27 cellular contexts compared by ENCODE assay signal in genomic region chr20:51647674-51648570, GRCh38.
"Had no signal": no experiment of that assay in that cellular context is flagged by ENCODE, and none has a peak within 500 bp of the region (broad histone marks: within the 10 kb centered on the region; RNA-seq: fewer than 3 reads in every experiment).

No MANE protein-coding gene starts in this region.

- H3K27ac Mint-ChIP-seq: immature natural killer cell; stimulated activated naive B cell treated with anti-CD40 and anti-IgM and Interleukin-4, amounts not matched to agents 10 μg/mL and 1 μg/mL and 100 μg/mL, for 72 hours had no signal

- H3K4me3 ChIP-seq: dorsolateral prefrontal cortex, esophagus muscularis mucosa, gastroesophageal sphincter, lung, ovary, psoas muscle, spleen, testis, tibial nerve, upper lobe of right lung, vagina had no signal

- H3K36me3 ChIP-seq: ovary, spleen, upper lobe of right lung, vagina had no signal

- H3K27ac ChIP-seq: epithelial cell of prostate, esophagus muscularis mucosa, gastroesophageal sphincter, ovary, psoas muscle, spleen, testis, tibial nerve, upper lobe of right lung, vagina had no signal

- H3K27me3 ChIP-seq: dorsolateral prefrontal cortex, esophagus muscularis mucosa, gastroesophageal sphincter, ovary, spleen, testis, tibial nerve, upper lobe of right lung, vagina had no signal

- H3K9me3 Mint-ChIP-seq: immature natural killer cell; naive B cell; nephron; stimulated activated naive B cell treated with anti-CD40 and anti-IgM and Interleukin-4, amounts not matched to agents 10 μg/mL and 1 μg/mL and 100 μg/mL, for 72 hours; stimulated activated naive CD8-positive, alpha-beta T cell treated with anti-CD3 and anti-CD28 coated beads, Interleukin-15, amount 100 ng/mL, for 72 hours had no signal

- H3K4me1 ChIP-seq: testis, vagina had no signal

- DNase-seq: cortex of kidney; dorsolateral prefrontal cortex; effector CD8-positive, alpha-beta T cell; glutamatergic neuron; immature natural killer cell; left cardiac atrium; left ventricle myocardium superior; mesendoderm; naive B cell; ovary; psoas muscle; retina; spleen; stimulated activated CD4-positive, alpha-beta T cell treated with anti-CD3 and anti-CD28 coated beads, Interleukin-15, amount 100 ng/mL, for 24 hours; stimulated activated CD4-positive, alpha-beta T cell treated with anti-CD3 and anti-CD28 coated beads, Interleukin-1b, Interleukin-23, amount 100 ng/mL, for 48 hours; stimulated activated CD4-positive, alpha-beta T cell treated with anti-CD3 and anti-CD28 coated beads, Interleukin-4, amount 100 ng/mL, for 4 hours; stimulated activated naive B cell treated with anti-CD40 and anti-IgM and Interleukin-4, amounts not matched to agents 10 μg/mL and 1 μg/mL and 100 μg/mL, for 72 hours; stimulated activated naive CD8-positive, alpha-beta T cell treated with anti-CD3 and anti-CD28 coated beads, Interleukin-15, amount 100 ng/mL, for 72 hours; testis; upper lobe of right lung had no signal

- H3K36me3 Mint-ChIP-seq: naive B cell; stimulated activated naive B cell treated with anti-CD40 and anti-IgM and Interleukin-4, amounts not matched to agents 10 μg/mL and 1 μg/mL and 100 μg/mL, for 72 hours had no signal

- H3K4me3 Mint-ChIP-seq: immature natural killer cell; nephron; stimulated activated naive B cell treated with anti-CD40 and anti-IgM and Interleukin-4, amounts not matched to agents 10 μg/mL and 1 μg/mL and 100 μg/mL, for 72 hours; stimulated activated naive CD8-positive, alpha-beta T cell treated with anti-CD3 and anti-CD28 coated beads, Interleukin-15, amount 100 ng/mL, for 72 hours had no signal

- H3K4me1 Mint-ChIP-seq: stimulated activated naive CD8-positive, alpha-beta T cell treated with anti-CD3 and anti-CD28 coated beads, Interleukin-15, amount 100 ng/mL, for 72 hours had no signal

- H3K9me3 ChIP-seq: esophagus muscularis mucosa, gastroesophageal sphincter, ovary, psoas muscle, spleen, testis, tibial nerve, upper lobe of right lung, vagina had no signal

- H3K27me3 Mint-ChIP-seq: naive B cell; stimulated activated naive B cell treated with anti-CD40 and anti-IgM and Interleukin-4, amounts not matched to agents 10 μg/mL and 1 μg/mL and 100 μg/mL, for 72 hours; stimulated activated naive CD8-positive, alpha-beta T cell treated with anti-CD3 and anti-CD28 coated beads, Interleukin-15, amount 100 ng/mL, for 72 hours had no signal
